4 cellular contexts compared by ENCODE assay signal in genomic region chr9:110669-111068, GRCh38. TPM values are rescaled to one million over a fixed set of nuclear protein-coding genes. Genes with fewer than 3 reads are reported as not detected.
"Had no signal": no experiment of that assay in that cellular context is flagged by ENCODE, and none has a peak within 500 bp of the region (broad histone marks: within the 10 kb centered on the region; RNA-seq: fewer than 3 reads in every experiment).

No MANE protein-coding gene starts in this region.

RNA-seq across cellular contexts. Expression of gene FOXD4, which starts 7.5 kb away (rescaled TPM):
- total RNA-seq: GM23248, H4, H7 had no signal
- polyA plus RNA-seq: IgD-negative memory B cell had no signal
